ENCODE assay signal across 16 cellular contexts in the genomic region with DNA sequence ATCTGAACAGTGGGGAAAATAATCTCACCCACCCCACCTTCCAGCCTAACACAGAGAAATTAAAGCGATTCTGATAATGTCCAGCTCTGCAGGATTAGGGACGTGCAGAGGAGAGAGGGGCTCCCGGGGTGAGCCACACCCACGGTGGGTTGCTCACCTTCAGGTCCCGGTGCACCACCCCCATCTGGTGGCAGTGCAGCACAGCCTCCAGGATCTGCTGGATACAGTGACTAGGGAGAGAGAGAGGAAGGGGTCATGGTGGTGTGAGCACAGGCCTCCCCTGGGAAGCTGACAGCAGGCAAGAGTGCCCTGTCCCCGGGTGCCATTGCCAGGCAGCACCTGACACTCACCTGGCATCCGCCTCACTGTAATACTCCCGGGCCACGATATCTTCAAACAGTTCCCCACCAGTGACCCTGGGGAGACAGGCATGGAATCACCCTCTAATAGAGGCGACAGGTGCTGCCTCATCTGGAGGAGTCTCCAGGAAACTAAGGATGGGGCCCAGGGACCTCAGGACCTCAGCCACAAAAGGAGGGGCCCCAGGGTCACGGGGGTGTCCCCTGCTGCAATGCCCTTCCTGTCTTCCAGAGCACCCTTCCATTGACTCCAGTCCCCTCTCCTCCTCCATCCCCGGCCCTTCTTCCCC. TPM values are rescaled to one million over a fixed set of nuclear protein-coding genes. Genes with fewer than 3 reads are reported as not detected.
DNase-seq lines count a peak whose midpoint lies in the region; ATAC-seq and TF ChIP-seq lines count a peak whose summit lies in the region.
"Had no signal": no experiment of that assay in that cellular context is flagged by ENCODE, and none has a peak within 500 bp of the region (broad histone marks: within the 10 kb centered on the region; RNA-seq: fewer than 3 reads in every experiment).

No MANE protein-coding gene starts in this region.

- intact Hi-C loops in activated CD4-positive, alpha-beta T cell treated with anti-CD3 and anti-CD28 coated beads, Interleukin-2, amount 10 ng/mL, durations not matched to agents 24 days and 14 days (cut with micrococcal nuclease): no loop called here

- H3K36me3 Mint-ChIP-seq in GM23338 (ENCODE audit: low read depth) (no peaks in the 10 kb centered on the region), osteocyte (ENCODE audit: unreplicated experiment) (no peaks in the 10 kb centered on the region)
- H3K36me3 Mint-ChIP-seq in stimulated activated effector memory CD8-positive, alpha-beta T cell treated with anti-CD3 and anti-CD28 coated beads, Interleukin-12 subunit alpha, Interleukin-12 subunit beta, amount 100 ng/mL, for 72 hours: no peaks in the 10 kb centered on the region
- no peaks in the 10 kb centered on the region for H3K36me3 Mint-ChIP-seq in activated CD4-positive, alpha-beta T cell treated with anti-CD3 and anti-CD28 coated beads, Interleukin-2, amount 10 ng/mL, durations not matched to agents 24 days and 14 days (ENCODE audit: low read depth)
- H3K36me3 Mint-ChIP-seq: CD8-positive, alpha-beta memory T cell had no signal

- H3K27me3 ChIP-seq in GM23338 (ENCODE audit: insufficient read depth): no peaks in the 10 kb centered on the region
- H3K27me3 ChIP-seq: heart right ventricle, neutrophil, spleen had no signal

- H2AFZ ChIP-seq in GM23338: peak overlapping the region; percentile 93

- H3K4me3 Mint-ChIP-seq in GM23338 (0 out of 3 replicates have a peak overlapping the region, but pooled peaks have one; percentile 23), osteocyte (ENCODE audit: unreplicated experiment) (no peak overlapping the region)
- H3K4me3 Mint-ChIP-seq in stimulated activated effector memory CD8-positive, alpha-beta T cell treated with anti-CD3 and anti-CD28 coated beads, Interleukin-12 subunit alpha, Interleukin-12 subunit beta, amount 100 ng/mL, for 72 hours: no peak overlapping the region
- H3K4me3 Mint-ChIP-seq in activated CD4-positive, alpha-beta T cell treated with anti-CD3 and anti-CD28 coated beads, Interleukin-2, amount 10 ng/mL, durations not matched to agents 24 days and 14 days: no peak overlapping the region
- H3K4me3 Mint-ChIP-seq: activated CD8-positive, alpha-beta T cell treated with anti-CD3 and anti-CD28 coated beads, Interleukin-2, amount 10 ng/mL, durations not matched to agents 7 days and 5 days; CD8-positive, alpha-beta memory T cell had no signal

- no peaks in the 10 kb centered on the region for H3K9me2 ChIP-seq in GM23338 (ENCODE audit: insufficient read depth)

- H3K27me3 Mint-ChIP-seq in GM23338 (ENCODE audit: insufficient read depth, low read depth, poor library complexity): peaks cover 7% of the 10 kb centered on the region
- no peaks in the 10 kb centered on the region for H3K27me3 Mint-ChIP-seq in osteocyte (ENCODE audit: unreplicated experiment)
- no peaks in the 10 kb centered on the region for H3K27me3 Mint-ChIP-seq in activated CD4-positive, alpha-beta T cell treated with anti-CD3 and anti-CD28 coated beads, Interleukin-2, amount 10 ng/mL, durations not matched to agents 24 days and 14 days

- no peaks in the 10 kb centered on the region for H3K36me3 ChIP-seq in GM23338 (ENCODE audit: insufficient read depth)
- H3K36me3 ChIP-seq: heart right ventricle, neutrophil, spleen had no signal

- H3K4me1 Mint-ChIP-seq in GM23338 (peaks cover 7% of the 10 kb centered on the region), osteocyte (ENCODE audit: unreplicated experiment) (no peaks in the 10 kb centered on the region)
- no peaks in the 10 kb centered on the region for H3K4me1 Mint-ChIP-seq in stimulated activated effector memory CD8-positive, alpha-beta T cell treated with anti-CD3 and anti-CD28 coated beads, Interleukin-12 subunit alpha, Interleukin-12 subunit beta, amount 100 ng/mL, for 72 hours
- H3K4me1 Mint-ChIP-seq in activated CD4-positive, alpha-beta T cell treated with anti-CD3 and anti-CD28 coated beads, Interleukin-2, amount 10 ng/mL, durations not matched to agents 24 days and 14 days: no peaks in the 10 kb centered on the region
- H3K4me1 Mint-ChIP-seq: CD8-positive, alpha-beta memory T cell had no signal

- TF ChIP-seq CTCF in GM23338 (conservative IDR thresholded peaks at IDR 0.05; ENCODE audit: low read depth in 2 of 2) (peak; percentile 60 to 82), fibroblast of the aortic adventitia (IDR thresholded peaks at IDR 0.05; ENCODE audit: insufficient read depth, low read length) (peak; percentile 28), osteocyte (IDR thresholded peaks at IDR 0.05) (peak; percentile 10)

- peaks cover 6% of the 10 kb centered on the region; the same call in 1 of the 2 replicates for H3K4me1 ChIP-seq in GM23338 (ENCODE audit: insufficient read depth)
- H3K4me1 ChIP-seq: spleen had no signal

- no peaks in the 10 kb centered on the region for H3F3A ChIP-seq in GM23338 (replicated peaks; ENCODE audit: low read depth)

- no peaks in the 10 kb centered on the region for H4K20me1 ChIP-seq in GM23338 (replicated peaks; ENCODE audit: insufficient read depth)

- no peak overlapping the region for H3K27ac ChIP-seq in GM23338 (ENCODE audit: low read depth)
- H3K27ac ChIP-seq: heart right ventricle, neutrophil, spleen had no signal

- ATAC-seq in GM23338: peak; percentile 96
- no peak for ATAC-seq in stimulated activated effector memory CD8-positive, alpha-beta T cell treated with anti-CD3 and anti-CD28 coated beads, Interleukin-12 subunit alpha, Interleukin-12 subunit beta, amount 100 ng/mL, for 72 hours
- no peak for ATAC-seq in HG03196 (IDR thresholded peaks at IDR 0.05; ENCODE audit: unreplicated experiment)
- ATAC-seq: activated CD8-positive, alpha-beta T cell treated with anti-CD3 and anti-CD28 coated beads, Interleukin-2, amount 10 ng/mL, durations not matched to agents 7 days and 5 days; left ventricle myocardium superior had no signal

- in situ Hi-C loops in SK-MEL-5 (cut with HindIII; ENCODE audit: low pct_unique_long_range_greater_than_20kb, low sequenced_read_pairs): no loop called here

- peak overlapping the region; percentile 43; the same call in 1 of the 2 replicates for H3K4me2 ChIP-seq in GM23338

- DNase-seq in GM23338 (ENCODE audit: low spot score) (peak; percentile 81), SK-MEL-5 (ENCODE audit: low read depth, low spot score) (peak; percentile 13), fibroblast of the aortic adventitia (ENCODE audit: low read depth) (no peak), osteocyte (ENCODE audit: extremely low spot score, unreplicated experiment) (no peak), RKO (ENCODE audit: low spot score) (no peak)
- no peak for DNase-seq in stimulated activated effector memory CD8-positive, alpha-beta T cell treated with anti-CD3 and anti-CD28 coated beads, Interleukin-12 subunit alpha, Interleukin-12 subunit beta, amount 100 ng/mL, for 72 hours (ENCODE audit: low spot score in 2 of 2)
- no peak for DNase-seq in activated CD4-positive, alpha-beta T cell treated with anti-CD3 and anti-CD28 coated beads, Interleukin-2, amount 10 ng/mL, durations not matched to agents 24 days and 14 days
- DNase-seq: activated CD8-positive, alpha-beta T cell treated with anti-CD3 and anti-CD28 coated beads, Interleukin-2, amount 10 ng/mL, durations not matched to agents 7 days and 5 days; activated effector memory CD4-positive, alpha-beta T cell treated with anti-CD3 and anti-CD28 coated beads, Interleukin-2, amount 50 U/mL, for 16 hours; CD8-positive, alpha-beta memory T cell; heart right ventricle; left ventricle myocardium superior; spleen; substantia nigra had no signal

- H3K4me3 ChIP-seq in GM23338: no peak overlapping the region
- H3K4me3 ChIP-seq in fibroblast of the aortic adventitia (ENCODE audit: low read depth, low read length): no peak overlapping the region
- H3K4me3 ChIP-seq: heart right ventricle, spleen had no signal

- H3K9me3 Mint-ChIP-seq in GM23338 (no peaks in the 10 kb centered on the region), osteocyte (ENCODE audit: unreplicated experiment) (no peaks in the 10 kb centered on the region)
- no peaks in the 10 kb centered on the region for H3K9me3 Mint-ChIP-seq in stimulated activated effector memory CD8-positive, alpha-beta T cell treated with anti-CD3 and anti-CD28 coated beads, Interleukin-12 subunit alpha, Interleukin-12 subunit beta, amount 100 ng/mL, for 72 hours
- H3K9me3 Mint-ChIP-seq in activated CD4-positive, alpha-beta T cell treated with anti-CD3 and anti-CD28 coated beads, Interleukin-2, amount 10 ng/mL, durations not matched to agents 24 days and 14 days: no peaks in the 10 kb centered on the region
- H3K9me3 Mint-ChIP-seq: CD8-positive, alpha-beta memory T cell had no signal

- H3K27ac Mint-ChIP-seq in GM23338: no peak overlapping the region
- no peak overlapping the region for H3K27ac Mint-ChIP-seq in osteocyte (ENCODE audit: unreplicated experiment)
- H3K27ac Mint-ChIP-seq in stimulated activated effector memory CD8-positive, alpha-beta T cell treated with anti-CD3 and anti-CD28 coated beads, Interleukin-12 subunit alpha, Interleukin-12 subunit beta, amount 100 ng/mL, for 72 hours: no peak overlapping the region
- H3K27ac Mint-ChIP-seq in activated CD4-positive, alpha-beta T cell treated with anti-CD3 and anti-CD28 coated beads, Interleukin-2, amount 10 ng/mL, durations not matched to agents 24 days and 14 days: no peak overlapping the region
- H3K27ac Mint-ChIP-seq: activated CD8-positive, alpha-beta T cell treated with anti-CD3 and anti-CD28 coated beads, Interleukin-2, amount 10 ng/mL, durations not matched to agents 7 days and 5 days had no signal

- no peaks in the 10 kb centered on the region for H3K79me2 ChIP-seq in GM23338 (replicated peaks; ENCODE audit: insufficient read depth)

RNA-seq across cellular contexts. Expression of gene CAMK2A, which starts 33.0 kb away (rescaled TPM):
- not detected in 2 replicates for total RNA-seq in GM23338 (2014; rRNA removed; shearing (Covaris generic))
- polyA plus RNA-seq in GM23338 (2016; fragmentation: Nextera tagmentation; extraction: Ambion mirVana): 0.18 TPM in 1 of 2 replicates, not detected in the other
- total RNA-seq in SK-MEL-5 (2014; rRNA removed; shearing (Covaris generic)): not detected in 2 replicates
- polyA plus RNA-seq in SK-MEL-5 (2015; cell fraction: cytosol; rRNA removed): 0.12 TPM in 1 of 2 replicates, not detected in the other
- polyA plus RNA-seq in SK-MEL-5 (2015; cell fraction: nucleus; rRNA removed): 0.43 TPM in 1 of 2 replicates, not detected in the other
- total RNA-seq in fibroblast of the aortic adventitia (ENCODE audit: low replicate concordance) (0.09 TPM in 1 of 2 replicates, not detected in the other), osteocyte (not detected in 2 replicates)
- not detected in 2 replicates for total RNA-seq in activated CD4-positive, alpha-beta T cell treated with anti-CD3 and anti-CD28 coated beads, Interleukin-2, amount 10 ng/mL, durations not matched to agents 24 days and 14 days
- total RNA-seq: activated CD8-positive, alpha-beta T cell treated with anti-CD3 and anti-CD28 coated beads, Interleukin-2, amount 10 ng/mL, durations not matched to agents 7 days and 5 days; CD8-positive, alpha-beta memory T cell had no signal
- polyA plus RNA-seq: CD8-positive, alpha-beta memory T cell had no signal

RNA-seq across cellular contexts. Expression of gene ARSI, which starts 46.2 kb away (rescaled TPM):
- total RNA-seq in GM23338 (2014; rRNA removed; shearing (Covaris generic)): 6.9 and 7.1 TPM in 2 replicates
- polyA plus RNA-seq in GM23338 (2016; fragmentation: Nextera tagmentation; extraction: Ambion mirVana): 0.99 and 1.6 TPM in 2 replicates
- not detected in 2 replicates for total RNA-seq in SK-MEL-5 (2014; rRNA removed; shearing (Covaris generic))
- 0.21 TPM in 1 of 2 replicates, not detected in the other for polyA plus RNA-seq in SK-MEL-5 (2015; cell fraction: cytosol; rRNA removed)
- not detected in 2 replicates for polyA plus RNA-seq in SK-MEL-5 (2015; cell fraction: nucleus; rRNA removed)
- 1.5 and 2.1 TPM in 2 replicates for total RNA-seq in fibroblast of the aortic adventitia (ENCODE audit: low replicate concordance)
- 0.51 and 0.81 TPM in 2 replicates for total RNA-seq in osteocyte
- not detected in 2 replicates for total RNA-seq in activated CD4-positive, alpha-beta T cell treated with anti-CD3 and anti-CD28 coated beads, Interleukin-2, amount 10 ng/mL, durations not matched to agents 24 days and 14 days
- total RNA-seq: activated CD8-positive, alpha-beta T cell treated with anti-CD3 and anti-CD28 coated beads, Interleukin-2, amount 10 ng/mL, durations not matched to agents 7 days and 5 days; CD8-positive, alpha-beta memory T cell had no signal
- polyA plus RNA-seq: CD8-positive, alpha-beta memory T cell had no signal

Comparison
In these comparisons a context has a peak if more than half of its experiments do, and no peak if none do; other contexts are left out.
1. DNase-seq: peak in GM23338 (single experiment) and SK-MEL-5 (single experiment); none in fibroblast of the aortic adventitia (single experiment), osteocyte (single experiment), stimulated activated effector memory CD8-positive, alpha-beta T cell treated with anti-CD3 and anti-CD28 coated beads, Interleukin-12 subunit alpha, Interleukin-12 subunit beta, amount 100 ng/mL, for 72 hours (0 of 2), activated CD4-positive, alpha-beta T cell treated with anti-CD3 and anti-CD28 coated beads, Interleukin-2, amount 10 ng/mL, durations not matched to agents 24 days and 14 days (single experiment) and RKO (single experiment).
2. CTCF ChIP-seq: peak in every context shown above with its lines; median percentile 71 in GM23338; 28 in fibroblast of the aortic adventitia; 10 in osteocyte.